9 cellular contexts compared by ENCODE assay signal in genomic region chr5:96336351-96336985, GRCh38.
DNase-seq lines count a peak whose midpoint lies in the region; ATAC-seq and TF ChIP-seq lines count a peak whose summit lies in the region.
"Had no signal": no experiment of that assay in that cellular context is flagged by ENCODE, and none has a peak within 500 bp of the region (broad histone marks: within the 10 kb centered on the region; RNA-seq: fewer than 3 reads in every experiment).

No MANE protein-coding gene starts in this region.

- intact Hi-C loops in PC-3 (cut with micrococcal nuclease): loop anchor here (1.0 to 10.0 kb wide), 9 partner anchors 77 to 556 kb away; no protein-coding TSS in a partner anchor
- intact Hi-C loops in activated T-helper 2 cell treated with anti-CD3 and anti-CD28 coated beads, Interferon-gamma antibody, Interleukin-2, Interleukin-4, amounts not matched to agents 10 μg/mL and 5 μg/mL and 100 μg/mL, durations not matched to agents 14 hours and 24 hours and 36 hours (cut with micrococcal nuclease): loop anchor here (1.0 to 10.0 kb wide), 6 partner anchors 56 to 478 kb away; partner anchors contain the start of gene ELL2

- peaks cover 14% of the 10 kb centered on the region for H3K4me1 Mint-ChIP-seq in activated T-helper 2 cell treated with anti-CD3 and anti-CD28 coated beads, Interferon-gamma antibody, Interleukin-2, Interleukin-4, amounts not matched to agents 10 μg/mL and 5 μg/mL and 100 μg/mL, durations not matched to agents 14 hours and 24 hours and 36 hours (ENCODE audit: low read depth)
- H3K4me1 Mint-ChIP-seq in type B pancreatic cell (ENCODE audit: unreplicated experiment): peaks cover 13% of the 10 kb centered on the region

- ATAC-seq in GM19455 (IDR thresholded peaks at IDR 0.05; ENCODE audit: unreplicated experiment) (peak; percentile 43), PC-3 (peak; percentile 78), gastroesophageal sphincter (peak; percentile 65), omental fat pad (ENCODE audit: low FRiP score) (peak; percentile 79)

- no peaks in the 10 kb centered on the region for H3K9me3 Mint-ChIP-seq in activated T-helper 2 cell treated with anti-CD3 and anti-CD28 coated beads, Interferon-gamma antibody, Interleukin-2, Interleukin-4, amounts not matched to agents 10 μg/mL and 5 μg/mL and 100 μg/mL, durations not matched to agents 14 hours and 24 hours and 36 hours
- no peaks in the 10 kb centered on the region for H3K9me3 Mint-ChIP-seq in type B pancreatic cell
- H3K9me3 Mint-ChIP-seq: dendritic cell treated with granulocyte-macrophage colony-stimulating factor and Interleukin-4, amounts not matched to agents 40 ng/mL and 50 ng/mL, for 4 days had no signal

- H3K4me3 Mint-ChIP-seq in activated T-helper 2 cell treated with anti-CD3 and anti-CD28 coated beads, Interferon-gamma antibody, Interleukin-2, Interleukin-4, amounts not matched to agents 10 μg/mL and 5 μg/mL and 100 μg/mL, durations not matched to agents 14 hours and 24 hours and 36 hours (ENCODE audit: low read depth): no peak overlapping the region
- H3K4me3 Mint-ChIP-seq in type B pancreatic cell: no peak overlapping the region
- H3K4me3 Mint-ChIP-seq: dendritic cell treated with granulocyte-macrophage colony-stimulating factor and Interleukin-4, amounts not matched to agents 40 ng/mL and 50 ng/mL, for 4 days had no signal

- H3K27me3 ChIP-seq in HL-60 (ENCODE audit: insufficient read depth, poor library complexity, severe bottlenecking) (no peaks in the 10 kb centered on the region), PC-3 (ENCODE audit: low read length) (no peaks in the 10 kb centered on the region), gastroesophageal sphincter (no peaks in the 10 kb centered on the region)

- H3K4me3 ChIP-seq in HL-60 (replicated peaks; ENCODE audit: insufficient read depth, low read length) (no peak overlapping the region), PC-3 (ENCODE audit: low read length) (peak overlapping the region; percentile 40; the same call in 1 of the 2 replicates), gastroesophageal sphincter (peak overlapping the region in 1 of 2 donors; percentile 26)

- H3K9ac ChIP-seq in PC-3 (ENCODE audit: low read length): peak overlapping the region; percentile 61

- no TSS peak for BruUV-seq in PC-3 (replicated peaks; lab: Mats Ljungman, UMichigan)

- H3K4me1 ChIP-seq in PC-3 (ENCODE audit: insufficient read depth, low read length): peaks cover 43% of the 10 kb centered on the region
- H3K4me1 ChIP-seq in gastroesophageal sphincter: peaks cover 3 to 58% (median 4%) of the 10 kb centered on the region in 3 donors

- H2AFZ ChIP-seq in PC-3 (ENCODE audit: low read length): peak overlapping the region; percentile 56

- TF ChIP-seq EP300 in gastroesophageal sphincter (IDR thresholded peaks at IDR 0.05): no peak

- no peak overlapping the region for H3K27ac Mint-ChIP-seq in activated T-helper 2 cell treated with anti-CD3 and anti-CD28 coated beads, Interferon-gamma antibody, Interleukin-2, Interleukin-4, amounts not matched to agents 10 μg/mL and 5 μg/mL and 100 μg/mL, durations not matched to agents 14 hours and 24 hours and 36 hours
- no peak overlapping the region for H3K27ac Mint-ChIP-seq in type B pancreatic cell
- H3K27ac Mint-ChIP-seq: dendritic cell treated with granulocyte-macrophage colony-stimulating factor and Interleukin-4, amounts not matched to agents 40 ng/mL and 50 ng/mL, for 4 days had no signal

- TF ChIP-seq CTCF in HL-60 (IDR thresholded peaks at IDR 0.05; ENCODE audit: insufficient read depth, low read length) (peak; percentile 49), PC-3 (conservative IDR thresholded peaks at IDR 0.05; ENCODE audit: low read depth, low read length) (peak; percentile 84), gastroesophageal sphincter (IDR thresholded peaks at IDR 0.05) (peak; percentile 72 to 93 (median 88)), omental fat pad (IDR thresholded peaks at IDR 0.05) (no peak), type B pancreatic cell (conservative IDR thresholded peaks at IDR 0.05) (peak; percentile 95)

- peak; percentile 36 for DNase-seq in COLO829 (ENCODE audit: low spot score)
- peak in 1 of 2 experiments; percentile 64 for DNase-seq in HL-60 (ENCODE audit: low read depth in 1 of 2, low spot score in 1 of 2)
- peak; percentile 85 for DNase-seq in PC-3
- DNase-seq in activated T-helper 2 cell treated with anti-CD3 and anti-CD28 coated beads, Interferon-gamma antibody, Interleukin-2, Interleukin-4, amounts not matched to agents 10 μg/mL and 5 μg/mL and 100 μg/mL, durations not matched to agents 14 hours and 24 hours and 36 hours (ENCODE audit: low spot score): peak; percentile 38
- peak; percentile 50 for DNase-seq in omental fat pad (ENCODE audit: low spot score)
- no peak for DNase-seq in type B pancreatic cell (ENCODE audit: extremely low spot score, unreplicated experiment)

- no peaks in the 10 kb centered on the region for H3K9me3 ChIP-seq in PC-3 (ENCODE audit: low read length)
- H3K9me3 ChIP-seq in gastroesophageal sphincter: no peaks in the 10 kb centered on the region

- no peaks in the 10 kb centered on the region for H3K36me3 ChIP-seq in PC-3 (ENCODE audit: low read depth, low read length)
- H3K36me3 ChIP-seq in gastroesophageal sphincter: no peaks in the 10 kb centered on the region

- peak overlapping the region; percentile 83 for H3K4me2 ChIP-seq in PC-3 (ENCODE audit: low read length)

- POLR2A ChIA-PET in PC-3 (lab: Charles Lee; ENCODE audit: unreplicated experiment): interaction anchor here (0.7 kb wide), 1 partner anchor 109 kb away, joined by 3 read pairs; no protein-coding TSS in a partner anchor

- H3K27ac ChIP-seq in HL-60 (replicated peaks): peak overlapping the region; percentile 9
- peak overlapping the region; percentile 82 for H3K27ac ChIP-seq in PC-3 (ENCODE audit: low read length)
- peak overlapping the region; percentile 12 to 52 (median 42) for H3K27ac ChIP-seq in gastroesophageal sphincter

- no peaks in the 10 kb centered on the region for H4K20me1 ChIP-seq in PC-3 (ENCODE audit: low read length)

- no peaks in the 10 kb centered on the region for H3K9me2 ChIP-seq in PC-3 (replicated peaks; ENCODE audit: low read length)

- no peaks in the 10 kb centered on the region for H3K79me2 ChIP-seq in PC-3 (ENCODE audit: low read length)

- no peak for TF ChIP-seq POLR2A in gastroesophageal sphincter (IDR thresholded peaks at IDR 0.05)

- WGBS in gastroesophageal sphincter (ENCODE audit: low coverage in 1 of 2), 2 donors: 3 to 17% methylated on average over 5 to 6 of the region's 6 CpGs

- H3K36me3 Mint-ChIP-seq in activated T-helper 2 cell treated with anti-CD3 and anti-CD28 coated beads, Interferon-gamma antibody, Interleukin-2, Interleukin-4, amounts not matched to agents 10 μg/mL and 5 μg/mL and 100 μg/mL, durations not matched to agents 14 hours and 24 hours and 36 hours (ENCODE audit: low read depth): no peaks in the 10 kb centered on the region
- H3K36me3 Mint-ChIP-seq in type B pancreatic cell: no peaks in the 10 kb centered on the region

- H3F3A ChIP-seq in PC-3 (ENCODE audit: low read length, unreplicated experiment): no peaks in the 10 kb centered on the region

- CTCF ChIA-PET in PC-3 (lab: Charles Lee): interaction anchor here (1.1 to 1.3 kb wide), 3 partner anchors 12 to 378 kb away, joined by 3 to 4 read pairs (median 4); no protein-coding TSS in a partner anchor

- peaks cover 21% of the 10 kb centered on the region for H3K27me3 Mint-ChIP-seq in activated T-helper 2 cell treated with anti-CD3 and anti-CD28 coated beads, Interferon-gamma antibody, Interleukin-2, Interleukin-4, amounts not matched to agents 10 μg/mL and 5 μg/mL and 100 μg/mL, durations not matched to agents 14 hours and 24 hours and 36 hours (ENCODE audit: low read depth)
- H3K27me3 Mint-ChIP-seq in type B pancreatic cell: peaks cover 3% of the 10 kb centered on the region
- H3K27me3 Mint-ChIP-seq: dendritic cell treated with granulocyte-macrophage colony-stimulating factor and Interleukin-4, amounts not matched to agents 40 ng/mL and 50 ng/mL, for 4 days had no signal

Comparison
In these comparisons a context has a peak if more than half of its experiments do, and no peak if none do; other contexts are left out.
1. H3K27ac ChIP-seq: peak in every context shown above with its lines; median percentile 82 in PC-3; 42 in gastroesophageal sphincter; 9 in HL-60.
2. CTCF ChIP-seq: peak in HL-60 (single experiment), PC-3 (single experiment), gastroesophageal sphincter (4 of 4) and type B pancreatic cell (single experiment); none in omental fat pad (0 of 3).
3. Peak in every context shown above with its lines, with median percentiles within 50 percentile points of each other: ATAC-seq.